In the genomic region with DNA sequence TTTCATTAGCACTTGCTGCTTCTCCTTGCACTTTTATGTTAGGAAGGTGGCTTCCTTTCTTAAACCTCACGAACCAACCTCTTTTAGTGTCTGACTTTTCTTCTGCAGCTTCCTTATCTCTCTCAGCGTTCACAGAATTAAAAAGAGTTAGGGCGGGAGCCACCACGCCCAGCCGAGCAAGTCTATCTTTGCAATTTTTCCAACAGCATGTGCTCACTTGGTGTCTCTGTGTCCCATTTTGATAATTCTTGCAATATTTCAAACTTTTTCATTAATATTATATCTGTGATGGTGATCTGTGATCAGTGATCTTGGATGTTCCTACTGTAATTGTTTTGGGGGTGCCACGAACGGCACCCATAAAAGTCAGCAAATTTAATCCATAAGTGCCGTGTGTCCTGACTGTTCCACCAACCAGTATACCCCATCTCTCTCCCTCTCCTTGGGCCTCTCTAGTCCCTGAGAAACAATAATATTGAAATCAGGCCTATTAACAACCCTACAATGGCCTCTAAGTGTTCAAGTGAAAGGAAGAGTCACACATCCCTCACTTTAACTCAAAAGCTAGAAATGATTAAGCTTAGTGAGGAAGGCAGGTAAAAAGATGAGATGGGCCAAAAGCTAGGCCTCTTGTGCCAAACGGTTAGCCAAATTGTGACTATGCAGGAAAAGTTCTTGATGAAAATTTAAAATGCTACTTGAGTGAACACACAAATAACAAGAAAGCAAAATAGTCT, we compare ENCODE assay signal across 13 cellular contexts.
"Had no signal": no experiment of that assay in that cellular context is flagged by ENCODE, and none has a peak within 500 bp of the region (broad histone marks: within the 10 kb centered on the region; RNA-seq: fewer than 3 reads in every experiment).

No MANE protein-coding gene starts in this region.

- ATAC-seq: effector memory CD8-positive, alpha-beta T cell; gastroesophageal sphincter; pancreas; SK-N-SH treated with all-trans-retinoic acid at 6 μM for 48 hours had no signal

- DNase-seq: activated CD4-positive, CD25-positive, alpha-beta regulatory T cell treated with anti-CD3 and anti-CD28 coated beads, Interleukin-2, amount 50 U/mL, for 72 hours; activated gamma-delta T cell treated with Interleukin-2 at 50 U/mL for 16 hours; cerebellar nuclear complex; effector memory CD8-positive, alpha-beta T cell; left ventricle myocardium inferior; pancreas; stimulated activated CD4-positive, alpha-beta T cell treated with anti-CD3 and anti-CD28 coated beads, Interleukin-4, amount 100 ng/mL, for 24 hours; uterus had no signal

- H3K27ac ChIP-seq: epithelial cell of prostate, gastroesophageal sphincter, left ventricle myocardium inferior, pancreas, uterus had no signal

- H3K27ac Mint-ChIP-seq: dendritic cell treated with granulocyte-macrophage colony-stimulating factor and Interleukin-4, amounts not matched to agents 40 ng/mL and 50 ng/mL, for 4 days; T-helper 1 cell treated with Interleukin-12 subunit alpha and Interleukin-12 subunit beta and Interleukin-4 antibody, amounts not matched to agents 30 μg/mL and 1 μg/mL, for 36 hours had no signal

- H3K4me3 Mint-ChIP-seq: dendritic cell treated with granulocyte-macrophage colony-stimulating factor and Interleukin-4, amounts not matched to agents 40 ng/mL and 50 ng/mL, for 4 days; effector memory CD8-positive, alpha-beta T cell; T-helper 1 cell treated with Interleukin-12 subunit alpha and Interleukin-12 subunit beta and Interleukin-4 antibody, amounts not matched to agents 30 μg/mL and 1 μg/mL, for 36 hours had no signal

- H3K9me3 ChIP-seq: gastroesophageal sphincter, left ventricle myocardium inferior, pancreas, uterus had no signal

- H3K9me3 Mint-ChIP-seq: dendritic cell treated with granulocyte-macrophage colony-stimulating factor and Interleukin-4, amounts not matched to agents 40 ng/mL and 50 ng/mL, for 4 days; effector memory CD8-positive, alpha-beta T cell; T-helper 1 cell treated with Interleukin-12 subunit alpha and Interleukin-12 subunit beta and Interleukin-4 antibody, amounts not matched to agents 30 μg/mL and 1 μg/mL, for 36 hours had no signal

- H3K27me3 ChIP-seq: gastroesophageal sphincter, pancreas, uterus had no signal

- H3K27me3 Mint-ChIP-seq: effector memory CD8-positive, alpha-beta T cell had no signal
